In the genomic region with DNA sequence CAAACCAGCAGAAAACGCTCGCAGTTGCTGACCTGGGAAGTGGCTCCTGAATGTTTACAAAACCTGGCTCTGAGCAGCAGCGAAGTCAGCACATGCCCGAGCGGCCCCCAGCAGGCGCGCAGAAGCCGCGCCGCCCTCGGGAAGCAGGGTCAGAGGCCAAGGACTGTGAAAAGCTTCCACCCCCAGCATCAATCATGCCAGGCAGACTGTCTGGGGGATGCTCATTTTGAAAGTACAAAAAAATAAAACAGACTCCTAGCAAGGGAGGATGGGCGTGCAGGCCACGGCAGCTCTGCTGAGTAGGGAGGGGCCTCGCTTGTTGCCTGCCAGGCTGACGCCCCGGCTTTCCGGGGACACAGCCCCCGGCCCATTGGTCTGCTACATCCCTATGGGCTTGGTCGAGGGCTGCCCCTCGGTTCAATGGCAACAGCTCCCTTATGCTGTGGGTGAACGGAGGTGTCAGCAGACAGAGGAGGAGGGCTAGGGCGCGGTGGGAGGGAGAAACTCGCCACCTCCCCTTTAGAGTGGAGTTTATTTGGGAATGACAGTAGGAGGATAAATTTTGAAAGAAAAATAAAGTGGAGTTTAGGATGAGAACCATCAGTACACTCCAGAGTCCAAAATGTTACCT, we compare ENCODE assay signal across 8 cellular contexts. TPM values are rescaled to one million over a fixed set of nuclear protein-coding genes. Genes with fewer than 3 reads are reported as not detected.
DNase-seq lines count a peak whose midpoint lies in the region; ATAC-seq, FAIRE-seq and TF ChIP-seq lines count a peak whose summit lies in the region.

No MANE protein-coding gene starts in this region.

- H3K9me2 ChIP-seq in MM.1S (replicated peaks; ENCODE audit: insufficient read depth, low read length) = no peaks in the 10 kb centered on the region

- H3K4me2 ChIP-seq in MM.1S (ENCODE audit: low read depth, low read length) (peak overlapping the region; percentile 99), keratinocyte (ENCODE audit: control insufficient read depth, extremely low read depth, insufficient read depth, low read depth, low read length) (peak overlapping the region; percentile 78)

- H3K27me3 ChIP-seq in BE2C = no peaks in the 10 kb centered on the region
- H3K27me3 ChIP-seq in MM.1S (replicated peaks; ENCODE audit: insufficient read depth, low read length) = no peaks in the 10 kb centered on the region
- no peaks in the 10 kb centered on the region for H3K27me3 ChIP-seq in keratinocyte (ENCODE audit: control insufficient read depth, extremely low read depth, insufficient read depth, low read length)
- H3K27me3 ChIP-seq in tibial nerve = no peaks in the 10 kb centered on the region

- H3K9ac ChIP-seq in MM.1S (ENCODE audit: low read length) = peak overlapping the region; percentile 67
- peak overlapping the region; percentile 67 for H3K9ac ChIP-seq in keratinocyte (ENCODE audit: control insufficient read depth, extremely low read depth, insufficient read depth, low read length)

- FAIRE-seq in keratinocyte (lab: Jason Lieb, UNC) = no peak

- peak overlapping the region; percentile 96 for H2AFZ ChIP-seq in MM.1S (ENCODE audit: low read length)
- H2AFZ ChIP-seq in keratinocyte (ENCODE audit: control insufficient read depth, low read length) = peak overlapping the region; percentile 30

- H4K20me1 ChIP-seq in MM.1S (ENCODE audit: insufficient read depth, low read length) (no peaks in the 10 kb centered on the region), keratinocyte (ENCODE audit: control insufficient read depth, extremely low read depth, insufficient read depth, low read length) (no peaks in the 10 kb centered on the region)

- H3F3A ChIP-seq in MM.1S (ENCODE audit: insufficient read depth, low read length) = peaks cover 17% of the 10 kb centered on the region

- WGBS in tibial nerve, 2 donors = 28 to 32% methylated on average over 24 of the region's 24 CpGs

- H3K9me3 ChIP-seq in BE2C (no peaks in the 10 kb centered on the region), MM.1S (replicated peaks; ENCODE audit: insufficient read depth, low read length) (no peaks in the 10 kb centered on the region), keratinocyte (ENCODE audit: control insufficient read depth, low read depth, low read length) (no peaks in the 10 kb centered on the region), tibial nerve (no peaks in the 10 kb centered on the region)

- no peak for TF ChIP-seq POLR2A in tibial nerve (IDR thresholded peaks at IDR 0.05)

- H3K36me3 ChIP-seq in BE2C = no peaks in the 10 kb centered on the region; the same call in 1 of the 2 replicates
- H3K36me3 ChIP-seq in MM.1S (replicated peaks; ENCODE audit: insufficient read depth, low read length) = no peaks in the 10 kb centered on the region
- H3K36me3 ChIP-seq in keratinocyte (ENCODE audit: control insufficient read depth in 2 of 2, extremely low read depth in 1 of 2, insufficient read depth in 2 of 2, low read length in 2 of 2) = peaks cover 0 to 1% of the 10 kb centered on the region in 2 experiments
- peaks cover 0 to 79% (median 0%) of the 10 kb centered on the region in 3 donors for H3K36me3 ChIP-seq in tibial nerve

- TF ChIP-seq EP300 in tibial nerve (IDR thresholded peaks at IDR 0.05) = no peak

- H3K27ac ChIP-seq in MM.1S (ENCODE audit: low read length) (peak overlapping the region; percentile 95), keratinocyte (ENCODE audit: control insufficient read depth, insufficient read depth, low read length) (peak overlapping the region; percentile 81), tibial nerve (peak overlapping the region in 2 of 4 donors; percentile 48 to 75)

- dilution Hi-C loops in keratinocyte (cut with MboI; ENCODE audit: extremely low pct_ligation_motif_present, low sequenced_read_pairs) = no loop called here

- no peaks in the 10 kb centered on the region for H3K9me1 ChIP-seq in keratinocyte (ENCODE audit: control insufficient read depth, extremely low read depth, insufficient read depth, low read length)

- peak; percentile 64 for DNase-seq in BE2C
- DNase-seq in MM.1S = no peak
- DNase-seq in activated T-cell treated with anti-CD3 and anti-CD28 coated beads for 24 hours (ENCODE audit: low read depth) = peak; percentile 63
- DNase-seq in keratinocyte (ENCODE audit: low read depth, low spot score) = no peak
- peak; percentile 23 to 51 for DNase-seq in stimulated activated CD8-positive, alpha-beta memory T cell treated with anti-CD3 and anti-CD28 coated beads, Interleukin-2, amount 100 ng/mL, for 48 hours (ENCODE audit: low read depth in 2 of 2)
- DNase-seq in tibial nerve (ENCODE audit: low spot score in 2 of 2) = no peak
- DNase-seq in DMS 273 treated with DMSO at 0.1 percent for 48 hours (lab: John Stamatoyannopoulos, UW) = no peak

- H3K4me3 ChIP-seq in BE2C (ENCODE audit: low read depth, low read length) (peak overlapping the region; percentile 15), MM.1S (ENCODE audit: low read length) (peak overlapping the region; percentile 62), keratinocyte (ENCODE audit: control insufficient read depth in 2 of 3, extremely low read depth in 1 of 3, insufficient read depth in 2 of 3, low read depth in 1 of 3, low read length in 3 of 3) (peak overlapping the region in 2 of 3 experiments; percentile 32 to 33), tibial nerve (peak overlapping the region in 1 of 4 donors; percentile 26)

- no peak for TF ChIP-seq CTCF in BE2C (IDR thresholded peaks at IDR 0.05; ENCODE audit: low read depth, low read length)
- no peak for TF ChIP-seq CTCF in MM.1S (IDR thresholded peaks at IDR 0.05; ENCODE audit: low read length)
- no peak for TF ChIP-seq CTCF in keratinocyte (optimal IDR thresholded peaks at IDR 0.05 in 1 of 3, IDR thresholded peaks at IDR 0.05 in 1 of 3, conservative IDR thresholded peaks at IDR 0.05 in 1 of 3; ENCODE audit: extremely low read depth in 1 of 3, insufficient read depth in 2 of 3, low read length in 3 of 3)
- no peak for TF ChIP-seq CTCF in tibial nerve (IDR thresholded peaks at IDR 0.05)

- H3K4me1 ChIP-seq in BE2C (peaks cover 31% of the 10 kb centered on the region), MM.1S (ENCODE audit: low read length) (peaks cover 26% of the 10 kb centered on the region), keratinocyte (ENCODE audit: control insufficient read depth, extremely low read depth, insufficient read depth, low read length) (peaks cover 29% of the 10 kb centered on the region), tibial nerve (peaks cover 0 to 26% (median 19%) of the 10 kb centered on the region in 4 donors)

- no peak for ATAC-seq in HG02588 (IDR thresholded peaks at IDR 0.05; ENCODE audit: unreplicated experiment)

- H3K79me2 ChIP-seq in MM.1S (ENCODE audit: low read length) = no peaks in the 10 kb centered on the region
- no peaks in the 10 kb centered on the region for H3K79me2 ChIP-seq in keratinocyte (ENCODE audit: control insufficient read depth, insufficient read depth, low read length)

RNA-seq across cellular contexts. Expression of gene GNB1L, which starts 37.7 kb away (rescaled TPM):
- 3.2 TPM for polyA plus RNA-seq in BE2C (2012; ENCODE audit: insufficient read depth, insufficient read length, low read depth)
- polyA plus RNA-seq in keratinocyte = 2.0 to 4.1 TPM (median 2.4 TPM) in 3 replicates
- polyA plus RNA-seq in keratinocyte (2011; ENCODE audit: low read depth) = 5.8 TPM
- polyA plus RNA-seq in keratinocyte (2011; cell fraction: cytosol; rRNA removed) = 1.2 and 2.9 TPM in 2 replicates
- 1.8 and 2.1 TPM in 2 replicates for polyA plus RNA-seq in keratinocyte (2011; cell fraction: nucleus; rRNA removed)
- 7.2 and 8.4 TPM in 2 replicates for polyA plus RNA-seq in keratinocyte (2012; ENCODE audit: low replicate concordance)
- polyA minus RNA-seq in keratinocyte = 0.49 to 2.0 TPM (median 1.2 TPM) in 3 replicates
- polyA minus RNA-seq in keratinocyte (2011; cell fraction: cytosol; rRNA and poly(A)+ RNA removed) = 11.3 TPM
- 2.2 and 3.4 TPM in 2 replicates for polyA minus RNA-seq in keratinocyte (2011; cell fraction: nucleus; rRNA and poly(A)+ RNA removed)
- 1 to 10 TPM; 2.9 to 8.1 (median 6.3) TPM for total RNA-seq in tibial nerve

RNA-seq across cellular contexts. Expression of gene RTL10, which starts 37.7 kb away (rescaled TPM):
- 49.7 TPM for polyA plus RNA-seq in BE2C (2012; ENCODE audit: insufficient read depth, insufficient read length, low read depth)
- 12.9 to 23.4 TPM (median 18.2 TPM) in 3 replicates for polyA plus RNA-seq in keratinocyte
- 6.1 TPM for polyA plus RNA-seq in keratinocyte (2011; ENCODE audit: low read depth)
- 9.3 and 14.5 TPM in 2 replicates for polyA plus RNA-seq in keratinocyte (2011; cell fraction: cytosol; rRNA removed)
- 32.8 and 44.8 TPM in 2 replicates for polyA plus RNA-seq in keratinocyte (2011; cell fraction: nucleus; rRNA removed)
- 16.5 and 19.8 TPM in 2 replicates for polyA plus RNA-seq in keratinocyte (2012; ENCODE audit: low replicate concordance)
- polyA minus RNA-seq in keratinocyte = 26.9 to 120 TPM (median 32.7 TPM) in 3 replicates
- 13.6 TPM for polyA minus RNA-seq in keratinocyte (2011; cell fraction: cytosol; rRNA and poly(A)+ RNA removed)
- polyA minus RNA-seq in keratinocyte (2011; cell fraction: nucleus; rRNA and poly(A)+ RNA removed) = 19.3 and 28.2 TPM in 2 replicates
- 10 to 100 TPM; 10.2 to 13.3 (median 11.4) TPM for total RNA-seq in tibial nerve

RNA-seq across cellular contexts. Expression of gene COMT, which starts 49.2 kb away (rescaled TPM):
- polyA plus RNA-seq in BE2C (2012; ENCODE audit: insufficient read depth, insufficient read length, low read depth) = 286 TPM
- 130 to 225 TPM (median 139 TPM) in 3 replicates for polyA plus RNA-seq in keratinocyte
- polyA plus RNA-seq in keratinocyte (2011; ENCODE audit: low read depth) = 48.0 TPM
- 86.7 and 217 TPM in 2 replicates for polyA plus RNA-seq in keratinocyte (2011; cell fraction: cytosol; rRNA removed)
- polyA plus RNA-seq in keratinocyte (2011; cell fraction: nucleus; rRNA removed) = 187 and 206 TPM in 2 replicates
- polyA plus RNA-seq in keratinocyte (2012; ENCODE audit: low replicate concordance) = 146 and 212 TPM in 2 replicates
- 68.4 to 164 TPM (median 70.9 TPM) in 3 replicates for polyA minus RNA-seq in keratinocyte
- polyA minus RNA-seq in keratinocyte (2011; cell fraction: cytosol; rRNA and poly(A)+ RNA removed) = 238 TPM
- 73.4 and 85.4 TPM in 2 replicates for polyA minus RNA-seq in keratinocyte (2011; cell fraction: nucleus; rRNA and poly(A)+ RNA removed)
- 100 to 1,000 TPM; 212 to 306 (median 240) TPM for total RNA-seq in tibial nerve

RNA-seq across cellular contexts. Expression of gene TXNRD2, which starts 49.3 kb away (rescaled TPM):
- 46.2 TPM for polyA plus RNA-seq in BE2C (2012; ENCODE audit: insufficient read depth, insufficient read length, low read depth)
- polyA plus RNA-seq in keratinocyte = 12.9 to 18.6 TPM (median 16.0 TPM) in 3 replicates
- 2.3 TPM for polyA plus RNA-seq in keratinocyte (2011; ENCODE audit: low read depth)
- 7.3 and 14.2 TPM in 2 replicates for polyA plus RNA-seq in keratinocyte (2011; cell fraction: cytosol; rRNA removed)
- polyA plus RNA-seq in keratinocyte (2011; cell fraction: nucleus; rRNA removed) = 16.4 and 18.1 TPM in 2 replicates
- polyA plus RNA-seq in keratinocyte (2012; ENCODE audit: low replicate concordance) = 10.1 and 20.8 TPM in 2 replicates
- 8.9 to 29.3 TPM (median 11.3 TPM) in 3 replicates for polyA minus RNA-seq in keratinocyte
- 12.1 TPM for polyA minus RNA-seq in keratinocyte (2011; cell fraction: cytosol; rRNA and poly(A)+ RNA removed)
- polyA minus RNA-seq in keratinocyte (2011; cell fraction: nucleus; rRNA and poly(A)+ RNA removed) = 11.1 and 14.0 TPM in 2 replicates
- 10 to 100 TPM; 34.8 to 40.6 (median 37.8) TPM for total RNA-seq in tibial nerve

Comparison
In these comparisons a context has a peak if more than half of its experiments do, and no peak if none do; other contexts are left out.
1. DNase-seq: peak in BE2C (single experiment), activated T-cell treated with anti-CD3 and anti-CD28 coated beads for 24 hours (single experiment) and stimulated activated CD8-positive, alpha-beta memory T cell treated with anti-CD3 and anti-CD28 coated beads, Interleukin-2, amount 100 ng/mL, for 48 hours (2 of 2); none in MM.1S (single experiment), keratinocyte (single experiment), tibial nerve (0 of 2) and DMS 273 treated with DMSO at 0.1 percent for 48 hours (single experiment).